Comparison of ENCODE assay signal across 24 cellular contexts in genomic region chr20:37461376-37461775, GRCh38.
"Had no signal": no experiment of that assay in that cellular context is flagged by ENCODE, and none has a peak within 500 bp of the region (broad histone marks: within the 10 kb centered on the region; RNA-seq: fewer than 3 reads in every experiment).

No MANE protein-coding gene starts in this region.

- H3K27me3 ChIP-seq: colonic mucosa, dorsolateral prefrontal cortex, esophagus muscularis mucosa, gastrocnemius medialis, gastroesophageal sphincter, heart left ventricle, hepatocyte had no signal

- ATAC-seq: effector memory CD8-positive, alpha-beta T cell; esophagus mucosa; foreskin keratinocyte; gastrocnemius medialis; gastroesophageal sphincter; heart left ventricle; heart right ventricle had no signal

- H3K36me3 ChIP-seq: colonic mucosa, esophagus muscularis mucosa, esophagus squamous epithelium, gastrocnemius medialis, gastroesophageal sphincter, heart left ventricle, heart right ventricle had no signal

- H3K4me3 ChIP-seq: colonic mucosa, coronary artery, dorsolateral prefrontal cortex, esophagus muscularis mucosa, esophagus squamous epithelium, gastrocnemius medialis, gastroesophageal sphincter, heart left ventricle, heart right ventricle, hepatocyte had no signal

- H3K4me1 ChIP-seq: colonic mucosa, esophagus muscularis mucosa, esophagus squamous epithelium, foreskin keratinocyte, gastrocnemius medialis, gastroesophageal sphincter, heart left ventricle, heart right ventricle had no signal

- H3K9me3 ChIP-seq: colonic mucosa, gastrocnemius medialis had no signal

- DNase-seq: colonic mucosa; cortex of kidney; dermis blood vessel endothelial cell; dorsolateral prefrontal cortex; effector CD4-positive, alpha-beta T cell; effector CD8-positive, alpha-beta T cell; effector memory CD4-positive, alpha-beta T cell; effector memory CD8-positive, alpha-beta T cell; endodermal cell; erythroblast; esophagus squamous epithelium; foreskin fibroblast; foreskin keratinocyte; foreskin melanocyte; gastrocnemius medialis; glutamatergic neuron; heart left ventricle; heart right ventricle had no signal

- H3K27ac ChIP-seq: colonic mucosa, coronary artery, dorsolateral prefrontal cortex, epithelial cell of prostate, esophagus muscularis mucosa, esophagus squamous epithelium, foreskin keratinocyte, gastrocnemius medialis, gastroesophageal sphincter, heart left ventricle, heart right ventricle, hepatocyte had no signal
